Comparison of ENCODE assay signal across 1 cellular context in the genomic region with DNA sequence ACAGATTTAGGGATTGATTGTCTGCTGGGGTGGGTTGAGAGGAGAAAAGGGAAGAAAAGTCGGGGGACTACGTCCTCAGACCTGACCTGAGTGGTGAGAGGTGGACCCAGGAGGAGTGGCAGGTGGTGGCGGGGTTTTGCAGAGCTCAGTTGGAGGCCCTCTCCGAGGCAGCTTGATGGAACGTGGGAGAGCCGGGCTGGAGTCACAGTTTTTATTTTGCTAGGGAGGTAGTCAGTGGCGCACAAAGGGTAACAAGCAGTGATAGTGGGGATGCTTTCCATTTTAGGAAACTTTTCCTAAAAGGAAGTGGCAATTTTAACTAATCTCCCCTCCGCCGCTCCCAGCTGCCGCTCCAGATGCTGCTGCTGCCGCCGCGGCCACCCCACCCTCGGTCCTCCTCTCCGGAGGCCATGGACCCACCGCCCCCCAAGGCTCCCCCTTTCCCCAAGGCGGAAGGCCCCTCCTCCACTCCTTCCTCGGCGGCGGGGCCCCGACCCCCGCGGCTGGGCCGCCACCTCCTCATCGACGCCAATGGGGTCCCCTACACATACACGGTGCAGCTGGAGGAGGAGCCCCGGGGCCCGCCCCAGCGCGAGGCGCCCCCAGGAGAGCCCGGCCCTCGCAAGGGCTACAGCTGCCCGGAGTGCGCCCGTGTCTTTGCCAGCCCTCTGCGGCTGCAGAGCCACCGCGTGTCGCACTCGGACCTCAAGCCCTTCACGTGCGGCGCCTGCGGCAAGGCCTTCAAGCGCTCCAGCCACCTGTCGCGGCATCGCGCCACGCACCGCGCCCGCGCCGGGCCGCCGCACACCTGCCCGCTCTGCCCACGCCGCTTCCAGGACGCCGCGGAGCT.
A peak's percentile ranks its signal among the peaks of the same experiment; 100 is the strongest.
TF ChIP-seq lines count a peak whose summit lies in the region.

No MANE protein-coding gene starts in this region.

TF ChIP-seq in HepG2, 621 proteins besides CTCF, POLR2A, EP300 and RAD21 (continues in another document):
- peak; percentile 17; the same call in 1 of the 2 replicates for TF ChIP-seq SAP130 (CRISPR knock-in tag; IDR thresholded peaks at IDR 0.05; ENCODE audit: low read depth)
- no peak for TF ChIP-seq ZNF839 (CRISPR knock-in tag; IDR thresholded peaks at IDR 0.05; ENCODE audit: borderline replicate concordance)
- peak; percentile 84 for TF ChIP-seq ZBTB38 (CRISPR knock-in tag; IDR thresholded peaks at IDR 0.05)
- 0 out of 2 replicates have a peak, but pooled peaks have one; percentile 56 for TF ChIP-seq CHCHD3 (CRISPR knock-in tag; IDR thresholded peaks at IDR 0.05)
- 0 out of 2 replicates have a peak, but pooled peaks have one; percentile 7 for TF ChIP-seq PATZ1 (CRISPR knock-in tag; IDR thresholded peaks at IDR 0.05)
- 0 out of 2 replicates have a peak, but pooled peaks have one; percentile 15 for TF ChIP-seq ARNT2 (CRISPR knock-in tag; IDR thresholded peaks at IDR 0.05; ENCODE audit: low read depth)
- TF ChIP-seq, protein P1, sequence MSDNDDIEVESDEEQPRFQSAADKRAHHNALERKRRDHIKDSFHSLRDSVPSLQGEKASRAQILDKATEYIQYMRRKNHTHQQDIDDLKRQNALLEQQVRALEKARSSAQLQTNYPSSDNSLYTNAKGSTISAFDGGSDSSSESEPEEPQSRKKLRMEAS (IDR thresholded peaks at IDR 0.05): peak; percentile 80
- no peak for TF ChIP-seq RELA (CRISPR knock-in tag; IDR thresholded peaks at IDR 0.05)
- no peak for TF ChIP-seq SNAI1 (CRISPR knock-in tag; IDR thresholded peaks at IDR 0.05; ENCODE audit: borderline replicate concordance)
- TF ChIP-seq, protein P2, sequence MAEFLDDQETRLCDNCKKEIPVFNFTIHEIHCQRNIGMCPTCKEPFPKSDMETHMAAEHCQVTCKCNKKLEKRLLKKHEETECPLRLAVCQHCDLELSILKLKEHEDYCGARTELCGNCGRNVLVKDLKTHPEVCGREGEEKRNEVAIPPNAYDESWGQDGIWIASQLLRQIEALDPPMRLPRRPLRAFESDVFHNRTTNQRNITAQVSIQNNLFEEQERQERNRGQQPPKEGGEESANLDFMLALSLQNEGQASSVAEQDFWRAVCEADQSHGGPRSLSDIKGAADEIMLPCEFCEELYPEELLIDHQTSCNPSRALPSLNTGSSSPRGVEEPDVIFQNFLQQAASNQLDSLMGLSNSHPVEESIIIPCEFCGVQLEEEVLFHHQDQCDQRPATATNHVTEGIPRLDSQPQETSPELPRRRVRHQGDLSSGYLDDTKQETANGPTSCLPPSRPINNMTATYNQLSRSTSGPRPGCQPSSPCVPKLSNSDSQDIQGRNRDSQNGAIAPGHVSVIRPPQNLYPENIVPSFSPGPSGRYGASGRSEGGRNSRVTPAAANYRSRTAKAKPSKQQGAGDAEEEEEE (CRISPR knock-in tag; IDR thresholded peaks at IDR 0.05; ENCODE audit: borderline replicate concordance): no peak
- TF ChIP-seq, protein P3, sequence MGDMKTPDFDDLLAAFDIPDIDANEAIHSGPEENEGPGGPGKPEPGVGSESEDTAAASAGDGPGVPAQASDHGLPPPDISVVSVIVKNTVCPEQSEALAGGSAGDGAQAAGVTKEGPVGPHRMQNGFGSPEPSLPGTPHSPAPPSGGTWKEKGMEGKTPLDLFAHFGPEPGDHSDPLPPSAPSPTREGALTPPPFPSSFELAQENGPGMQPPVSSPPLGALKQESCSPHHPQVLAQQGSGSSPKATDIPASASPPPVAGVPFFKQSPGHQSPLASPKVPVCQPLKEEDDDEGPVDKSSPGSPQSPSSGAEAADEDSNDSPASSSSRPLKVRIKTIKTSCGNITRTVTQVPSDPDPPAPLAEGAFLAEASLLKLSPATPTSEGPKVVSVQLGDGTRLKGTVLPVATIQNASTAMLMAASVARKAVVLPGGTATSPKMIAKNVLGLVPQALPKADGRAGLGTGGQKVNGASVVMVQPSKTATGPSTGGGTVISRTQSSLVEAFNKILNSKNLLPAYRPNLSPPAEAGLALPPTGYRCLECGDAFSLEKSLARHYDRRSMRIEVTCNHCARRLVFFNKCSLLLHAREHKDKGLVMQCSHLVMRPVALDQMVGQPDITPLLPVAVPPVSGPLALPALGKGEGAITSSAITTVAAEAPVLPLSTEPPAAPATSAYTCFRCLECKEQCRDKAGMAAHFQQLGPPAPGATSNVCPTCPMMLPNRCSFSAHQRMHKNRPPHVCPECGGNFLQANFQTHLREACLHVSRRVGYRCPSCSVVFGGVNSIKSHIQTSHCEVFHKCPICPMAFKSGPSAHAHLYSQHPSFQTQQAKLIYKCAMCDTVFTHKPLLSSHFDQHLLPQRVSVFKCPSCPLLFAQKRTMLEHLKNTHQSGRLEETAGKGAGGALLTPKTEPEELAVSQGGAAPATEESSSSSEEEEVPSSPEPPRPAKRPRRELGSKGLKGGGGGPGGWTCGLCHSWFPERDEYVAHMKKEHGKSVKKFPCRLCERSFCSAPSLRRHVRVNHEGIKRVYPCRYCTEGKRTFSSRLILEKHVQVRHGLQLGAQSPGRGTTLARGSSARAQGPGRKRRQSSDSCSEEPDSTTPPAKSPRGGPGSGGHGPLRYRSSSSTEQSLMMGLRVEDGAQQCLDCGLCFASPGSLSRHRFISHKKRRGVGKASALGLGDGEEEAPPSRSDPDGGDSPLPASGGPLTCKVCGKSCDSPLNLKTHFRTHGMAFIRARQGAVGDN (CRISPR knock-in tag; IDR thresholded peaks at IDR 0.05): peak; percentile 81; the same call in 1 of the 2 replicates
- 0 out of 2 replicates have a peak, but pooled peaks have one; percentile 12 for TF ChIP-seq ZNF564 (CRISPR knock-in tag; IDR thresholded peaks at IDR 0.05)
- TF ChIP-seq MED1 (CRISPR knock-in tag; IDR thresholded peaks at IDR 0.05): no peak
- peak; percentile 21 for TF ChIP-seq HNRNPLL (IDR thresholded peaks at IDR 0.05; ENCODE audit: low read depth, low read length, poor library complexity, severe bottlenecking)
- no peak for TF ChIP-seq ZNF83 (CRISPR knock-in tag; IDR thresholded peaks at IDR 0.05; ENCODE audit: borderline replicate concordance)
- TF ChIP-seq, protein P4, sequence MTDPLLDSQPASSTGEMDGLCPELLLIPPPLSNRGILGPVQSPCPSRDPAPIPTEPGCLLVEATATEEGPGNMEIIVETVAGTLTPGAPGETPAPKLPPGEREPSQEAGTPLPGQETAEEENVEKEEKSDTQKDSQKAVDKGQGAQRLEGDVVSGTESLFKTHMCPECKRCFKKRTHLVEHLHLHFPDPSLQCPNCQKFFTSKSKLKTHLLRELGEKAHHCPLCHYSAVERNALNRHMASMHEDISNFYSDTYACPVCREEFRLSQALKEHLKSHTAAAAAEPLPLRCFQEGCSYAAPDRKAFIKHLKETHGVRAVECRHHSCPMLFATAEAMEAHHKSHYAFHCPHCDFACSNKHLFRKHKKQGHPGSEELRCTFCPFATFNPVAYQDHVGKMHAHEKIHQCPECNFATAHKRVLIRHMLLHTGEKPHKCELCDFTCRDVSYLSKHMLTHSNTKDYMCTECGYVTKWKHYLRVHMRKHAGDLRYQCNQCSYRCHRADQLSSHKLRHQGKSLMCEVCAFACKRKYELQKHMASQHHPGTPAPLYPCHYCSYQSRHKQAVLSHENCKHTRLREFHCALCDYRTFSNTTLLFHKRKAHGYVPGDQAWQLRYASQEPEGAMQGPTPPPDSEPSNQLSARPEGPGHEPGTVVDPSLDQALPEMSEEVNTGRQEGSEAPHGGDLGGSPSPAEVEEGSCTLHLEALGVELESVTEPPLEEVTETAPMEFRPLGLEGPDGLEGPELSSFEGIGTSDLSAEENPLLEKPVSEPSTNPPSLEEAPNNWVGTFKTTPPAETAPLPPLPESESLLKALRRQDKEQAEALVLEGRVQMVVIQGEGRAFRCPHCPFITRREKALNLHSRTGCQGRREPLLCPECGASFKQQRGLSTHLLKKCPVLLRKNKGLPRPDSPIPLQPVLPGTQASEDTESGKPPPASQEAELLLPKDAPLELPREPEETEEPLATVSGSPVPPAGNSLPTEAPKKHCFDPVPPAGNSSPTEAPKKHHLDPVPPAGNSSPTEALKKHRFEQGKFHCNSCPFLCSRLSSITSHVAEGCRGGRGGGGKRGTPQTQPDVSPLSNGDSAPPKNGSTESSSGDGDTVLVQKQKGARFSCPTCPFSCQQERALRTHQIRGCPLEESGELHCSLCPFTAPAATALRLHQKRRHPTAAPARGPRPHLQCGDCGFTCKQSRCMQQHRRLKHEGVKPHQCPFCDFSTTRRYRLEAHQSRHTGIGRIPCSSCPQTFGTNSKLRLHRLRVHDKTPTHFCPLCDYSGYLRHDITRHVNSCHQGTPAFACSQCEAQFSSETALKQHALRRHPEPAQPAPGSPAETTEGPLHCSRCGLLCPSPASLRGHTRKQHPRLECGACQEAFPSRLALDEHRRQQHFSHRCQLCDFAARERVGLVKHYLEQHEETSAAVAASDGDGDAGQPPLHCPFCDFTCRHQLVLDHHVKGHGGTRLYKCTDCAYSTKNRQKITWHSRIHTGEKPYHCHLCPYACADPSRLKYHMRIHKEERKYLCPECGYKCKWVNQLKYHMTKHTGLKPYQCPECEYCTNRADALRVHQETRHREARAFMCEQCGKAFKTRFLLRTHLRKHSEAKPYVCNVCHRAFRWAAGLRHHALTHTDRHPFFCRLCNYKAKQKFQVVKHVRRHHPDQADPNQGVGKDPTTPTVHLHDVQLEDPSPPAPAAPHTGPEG (CRISPR knock-in tag; IDR thresholded peaks at IDR 0.05): peak; percentile 57; the same call in 1 of the 2 replicates
- peak; percentile 17; the same call in 1 of the 2 replicates for TF ChIP-seq SP4 (CRISPR knock-in tag; IDR thresholded peaks at IDR 0.05)
- TF ChIP-seq, protein P5, sequence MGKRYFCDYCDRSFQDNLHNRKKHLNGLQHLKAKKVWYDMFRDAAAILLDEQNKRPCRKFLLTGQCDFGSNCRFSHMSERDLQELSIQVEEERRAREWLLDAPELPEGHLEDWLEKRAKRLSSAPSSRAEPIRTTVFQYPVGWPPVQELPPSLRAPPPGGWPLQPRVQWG (CRISPR knock-in tag; IDR thresholded peaks at IDR 0.05; ENCODE audit: borderline replicate concordance, low read depth): no peak
- no peak for TF ChIP-seq ZNF24 (IDR thresholded peaks at IDR 0.05)
- TF ChIP-seq FOXA1 (IDR thresholded peaks at IDR 0.05): no peak
- TF ChIP-seq FOXA1 (CRISPR knock-in tag; IDR thresholded peaks at IDR 0.05): peak; percentile 2; the same call in 1 of the 2 replicates
- peak; percentile 22 for TF ChIP-seq ZFY (CRISPR knock-in tag; IDR thresholded peaks at IDR 0.05)
- TF ChIP-seq HOXA5 (CRISPR knock-in tag; IDR thresholded peaks at IDR 0.05): no peak
- TF ChIP-seq ZFP82 (CRISPR knock-in tag; IDR thresholded peaks at IDR 0.05; ENCODE audit: borderline replicate concordance): peak; percentile 64; the same call in 1 of the 2 replicates
- TF ChIP-seq MIER2 (CRISPR knock-in tag; IDR thresholded peaks at IDR 0.05): no peak
- no peak for TF ChIP-seq TRIM22 (IDR thresholded peaks at IDR 0.05)
- TF ChIP-seq GABPB1 (CRISPR knock-in tag; IDR thresholded peaks at IDR 0.05): peak; percentile 35
- TF ChIP-seq ARNT (IDR thresholded peaks at IDR 0.05): no peak
- TF ChIP-seq, protein P6, sequence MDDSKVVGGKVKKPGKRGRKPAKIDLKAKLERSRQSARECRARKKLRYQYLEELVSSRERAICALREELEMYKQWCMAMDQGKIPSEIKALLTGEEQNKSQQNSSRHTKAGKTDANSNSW (CRISPR knock-in tag; IDR thresholded peaks at IDR 0.05; ENCODE audit: borderline replicate concordance): no peak
- TF ChIP-seq ZNF879 (CRISPR knock-in tag; IDR thresholded peaks at IDR 0.05): 0 out of 2 replicates have a peak, but pooled peaks have one; percentile 36
- TF ChIP-seq, protein P7, sequence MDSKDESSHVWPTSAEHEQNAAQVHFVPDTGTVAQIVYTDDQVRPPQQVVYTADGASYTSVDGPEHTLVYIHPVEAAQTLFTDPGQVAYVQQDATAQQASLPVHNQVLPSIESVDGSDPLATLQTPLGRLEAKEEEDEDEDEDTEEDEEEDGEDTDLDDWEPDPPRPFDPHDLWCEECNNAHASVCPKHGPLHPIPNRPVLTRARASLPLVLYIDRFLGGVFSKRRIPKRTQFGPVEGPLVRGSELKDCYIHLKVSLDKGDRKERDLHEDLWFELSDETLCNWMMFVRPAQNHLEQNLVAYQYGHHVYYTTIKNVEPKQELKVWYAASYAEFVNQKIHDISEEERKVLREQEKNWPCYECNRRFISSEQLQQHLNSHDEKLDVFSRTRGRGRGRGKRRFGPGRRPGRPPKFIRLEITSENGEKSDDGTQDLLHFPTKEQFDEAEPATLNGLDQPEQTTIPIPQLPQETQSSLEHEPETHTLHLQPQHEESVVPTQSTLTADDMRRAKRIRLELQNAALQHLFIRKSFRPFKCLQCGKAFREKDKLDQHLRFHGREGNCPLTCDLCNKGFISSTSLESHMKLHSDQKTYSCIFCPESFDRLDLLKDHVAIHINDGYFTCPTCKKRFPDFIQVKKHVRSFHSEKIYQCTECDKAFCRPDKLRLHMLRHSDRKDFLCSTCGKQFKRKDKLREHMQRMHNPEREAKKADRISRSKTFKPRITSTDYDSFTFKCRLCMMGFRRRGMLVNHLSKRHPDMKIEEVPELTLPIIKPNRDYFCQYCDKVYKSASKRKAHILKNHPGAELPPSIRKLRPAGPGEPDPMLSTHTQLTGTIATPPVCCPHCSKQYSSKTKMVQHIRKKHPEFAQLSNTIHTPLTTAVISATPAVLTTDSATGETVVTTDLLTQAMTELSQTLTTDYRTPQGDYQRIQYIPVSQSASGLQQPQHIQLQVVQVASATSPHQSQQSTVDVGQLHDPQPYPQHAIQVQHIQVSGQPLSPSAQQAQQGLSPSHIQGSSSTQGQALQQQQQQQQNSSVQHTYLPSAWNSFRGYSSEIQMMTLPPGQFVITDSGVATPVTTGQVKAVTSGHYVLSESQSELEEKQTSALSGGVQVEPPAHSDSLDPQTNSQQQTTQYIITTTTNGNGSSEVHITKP (CRISPR knock-in tag; IDR thresholded peaks at IDR 0.05; ENCODE audit: low read depth): no peak
- TF ChIP-seq MED8 (CRISPR knock-in tag; IDR thresholded peaks at IDR 0.05; ENCODE audit: insufficient replicate concordance): no peak
- peak; percentile 27 for TF ChIP-seq HNRNPK (IDR thresholded peaks at IDR 0.05; ENCODE audit: low read depth, low read length, poor library complexity, severe bottlenecking)
